9 cellular contexts compared by ENCODE assay signal in the genomic region with DNA sequence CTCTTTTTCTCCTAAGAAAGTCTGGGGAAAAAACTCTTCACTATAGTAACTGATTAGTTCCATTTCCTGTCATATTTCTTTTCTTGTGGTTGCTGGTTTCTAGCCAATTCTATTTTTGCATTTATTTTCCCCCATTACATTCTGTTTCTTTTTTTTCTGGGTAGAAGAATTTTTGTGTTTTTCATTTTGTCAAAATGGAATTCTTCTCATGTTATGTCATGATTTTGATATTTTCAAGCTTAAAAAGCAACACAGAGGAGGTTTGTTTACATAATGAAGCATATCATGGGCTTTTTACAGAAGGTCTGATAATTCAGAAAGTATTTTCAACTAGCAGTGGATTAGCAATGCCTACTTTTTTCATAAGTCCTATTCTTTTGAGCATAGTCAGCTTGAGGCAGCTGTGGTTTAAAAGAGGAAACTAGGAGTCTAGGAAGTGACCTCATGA.
DNase-seq lines count a peak whose midpoint lies in the region; ATAC-seq and TF ChIP-seq lines count a peak whose summit lies in the region.
"Had no signal": no experiment of that assay in that cellular context is flagged by ENCODE, and none has a peak within 500 bp of the region (broad histone marks: within the 10 kb centered on the region; RNA-seq: fewer than 3 reads in every experiment).

No MANE protein-coding gene starts in this region.

- no peak for TF ChIP-seq CTCF in mammary epithelial cell (conservative IDR thresholded peaks at IDR 0.05 in 1 of 2, IDR thresholded peaks at IDR 0.05 in 1 of 2; ENCODE audit: extremely low read depth in 1 of 2, insufficient read depth in 1 of 2, low read depth in 1 of 2, low read length in 2 of 2)
- no peak for TF ChIP-seq CTCF in omental fat pad (IDR thresholded peaks at IDR 0.05)

- H3K9me3 ChIP-seq in mammary epithelial cell (replicated peaks; ENCODE audit: insufficient read depth, low read length), result no peaks in the 10 kb centered on the region

- no peak overlapping the region for H3K4me3 ChIP-seq in mammary epithelial cell (replicated peaks in 1 of 3; ENCODE audit: insufficient read depth in 1 of 3, low read depth in 2 of 3, low read length in 3 of 3)
- H3K4me3 ChIP-seq: skin epidermis had no signal

- peak overlapping the region; percentile 49 for H3K4me2 ChIP-seq in mammary epithelial cell (ENCODE audit: insufficient read depth, low read depth, low read length)

- peak; percentile 70 for ATAC-seq in omental fat pad (ENCODE audit: low FRiP score)

- peaks cover 1% of the 10 kb centered on the region for H3K36me3 ChIP-seq in mammary epithelial cell (ENCODE audit: insufficient read depth, low read length)

- in situ Hi-C loops in mammary epithelial cell (cut with MboI; ENCODE audit: low sequenced_read_pairs in 2 of 2), result no loop called here

- no peak overlapping the region for H2AFZ ChIP-seq in mammary epithelial cell (ENCODE audit: low read depth, low read length)

- H3K27ac ChIP-seq in mammary epithelial cell (ENCODE audit: insufficient read depth, low read depth, low read length), result no peak overlapping the region

- dilution Hi-C loops in mammary epithelial cell (cut with HindIII; ENCODE audit: low sequenced_read_pairs), result no loop called here

- peaks cover 3% of the 10 kb centered on the region for H3K4me1 ChIP-seq in mammary epithelial cell (ENCODE audit: insufficient read depth, low read length)

- intact Hi-C loops in mammary epithelial cell (cut with micrococcal nuclease), result no loop called here

- H4K20me1 ChIP-seq in mammary epithelial cell (ENCODE audit: insufficient read depth, low read length), result no peaks in the 10 kb centered on the region

- no peaks in the 10 kb centered on the region for H3K27me3 ChIP-seq in mammary epithelial cell (ENCODE audit: insufficient read depth, low read length)

- H3K9ac ChIP-seq in mammary epithelial cell (ENCODE audit: insufficient read depth, low read length), result no peak overlapping the region

- BruUV-seq in mammary epithelial cell (replicated peaks; lab: Mats Ljungman, UMichigan), result no TSS peak

- CTCF ChIA-PET in mammary epithelial cell (lab: Charles Lee; ENCODE audit: low non-redundant PET), result interaction anchor here (0.5 kb wide), 1 partner anchor 349 kb away, joined by 5 read pairs; no protein-coding TSS in a partner anchor

- H3K79me2 ChIP-seq in mammary epithelial cell (ENCODE audit: insufficient read depth, low read length), result no peaks in the 10 kb centered on the region

- peak; percentile 54 for DNase-seq in GM04504 (ENCODE audit: low read depth)
- DNase-seq in HS-5 (ENCODE audit: low read depth), result peak; percentile 82
- peak; percentile 24 for DNase-seq in mammary epithelial cell
- no peak for DNase-seq in omental fat pad (ENCODE audit: low spot score)
- DNase-seq in HuH-7.5 (ENCODE audit: low spot score), result no peak
- DNase-seq in NCI-H510A (lab: John Stamatoyannopoulos, UW), result no peak
- no peak for DNase-seq in NCI-H1417 (lab: John Stamatoyannopoulos, UW)
- DNase-seq in activated CD4-positive, alpha-beta T cell treated with anti-CD3 and anti-CD28 coated beads for 1 hour, result no peak

Comparison
In these comparisons a context has a peak if more than half of its experiments do, and no peak if none do; other contexts are left out.
1. DNase-seq: peak in GM04504 (single experiment), HS-5 (single experiment) and mammary epithelial cell (single experiment); none in omental fat pad (single experiment), HuH-7.5 (single experiment), NCI-H510A (single experiment), NCI-H1417 (0 of 3) and activated CD4-positive, alpha-beta T cell treated with anti-CD3 and anti-CD28 coated beads for 1 hour (single experiment).